In the genomic region with DNA sequence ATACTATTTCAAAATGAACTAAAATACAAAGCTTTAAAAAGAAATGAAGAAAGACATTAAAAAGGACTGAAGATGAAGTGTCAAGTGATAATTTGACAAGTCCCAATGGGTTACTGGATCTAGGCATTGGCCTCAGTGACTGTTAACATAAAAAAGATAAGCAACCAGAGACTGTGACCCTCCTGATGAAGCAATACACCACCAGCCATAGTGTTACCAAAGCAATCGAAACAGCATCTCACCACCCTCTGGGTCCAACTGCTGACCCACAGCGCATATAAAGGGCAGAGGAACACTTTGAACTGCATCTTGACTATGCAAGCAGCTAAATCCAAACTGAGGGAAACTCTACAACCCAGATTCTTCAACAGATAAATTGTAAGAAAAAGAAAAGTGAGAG, we compare ENCODE assay signal across 30 cellular contexts.
"Had no signal": no experiment of that assay in that cellular context is flagged by ENCODE, and none has a peak within 500 bp of the region (broad histone marks: within the 10 kb centered on the region; RNA-seq: fewer than 3 reads in every experiment).

No MANE protein-coding gene starts in this region.

- H3K9me3 ChIP-seq: gastrocnemius medialis, psoas muscle, stomach, thyroid gland, upper lobe of left lung had no signal

- H3K4me2 ChIP-seq: smooth muscle cell had no signal

- DNase-seq: activated CD4-positive, alpha-beta memory T cell treated with anti-CD3 and anti-CD28 coated beads, Interleukin-2, amount 10 ng/mL, durations not matched to agents 7 days and 5 days; activated CD4-positive, alpha-beta T cell treated with anti-CD3 and anti-CD28 coated beads for 1 hour; activated CD4-positive, alpha-beta T cell treated with anti-CD3 and anti-CD28 coated beads, Interleukin-2, amount 10 ng/mL, durations not matched to agents 7 days and 5 days; activated gamma-delta T cell treated with Interleukin-2 at 50 U/mL for 16 hours; activated naive CD4-positive, alpha-beta T cell treated with anti-CD3 and anti-CD28 coated beads, Interleukin-2, amount 50 U/mL, for 16 hours; activated T-cell treated with anti-CD3 and anti-CD28 coated beads, Interleukin-2, amount 50 U/mL, for 4 hours; amniotic stem cell; brain microvascular endothelial cell; cortex of kidney; effector memory CD8-positive, alpha-beta T cell; erythroblast; gastrocnemius medialis; hippocampal formation; left cardiac atrium; midbrain; naive thymus-derived CD8-positive, alpha-beta T cell; occipital lobe; psoas muscle; stimulated activated CD4-positive, alpha-beta T cell treated with anti-CD3 and anti-CD28 coated beads, Interleukin-1b, Interleukin-23, amount 100 ng/mL, for 48 hours; stimulated activated CD4-positive, alpha-beta T cell treated with anti-CD3 and anti-CD28 coated beads, Interleukin-4, amount 100 ng/mL, for 4 hours; stimulated activated CD8-positive, alpha-beta memory T cell treated with anti-CD3 and anti-CD28 coated beads, Interleukin-4, amount 100 ng/mL, for 48 hours; stimulated activated naive B cell treated with anti-CD40 and anti-IgM and Interleukin-4, amounts not matched to agents 10 μg/mL and 1 μg/mL and 100 μg/mL, for 72 hours; stomach; T1000; thyroid gland; upper lobe of left lung had no signal

- ATAC-seq: activated T-cell treated with anti-CD3 and anti-CD28 coated beads, Interleukin-2, amount 50 U/mL, for 4 hours; activated T-helper 17 cell treated with anti-CD3 and anti-CD28 coated beads, Interleukin-2, amount 50 U/mL, for 72 hours; effector memory CD8-positive, alpha-beta T cell; gastrocnemius medialis; left cardiac atrium; naive thymus-derived CD8-positive, alpha-beta T cell; psoas muscle had no signal

- H3K4me1 Mint-ChIP-seq: activated CD4-positive, alpha-beta memory T cell treated with anti-CD3 and anti-CD28 coated beads, Interleukin-2, amount 10 ng/mL, durations not matched to agents 7 days and 5 days; activated CD4-positive, alpha-beta T cell treated with anti-CD3 and anti-CD28 coated beads, Interleukin-2, amount 10 ng/mL, durations not matched to agents 7 days and 5 days; activated T-helper 17 cell treated with anti-CD3 and anti-CD28 coated beads, Interleukin-2, amount 50 U/mL, for 72 hours; neural crest cell had no signal

- H3K4me3 Mint-ChIP-seq: activated CD4-positive, alpha-beta memory T cell treated with anti-CD3 and anti-CD28 coated beads, Interleukin-2, amount 10 ng/mL, durations not matched to agents 7 days and 5 days; activated CD4-positive, alpha-beta T cell treated with anti-CD3 and anti-CD28 coated beads, Interleukin-2, amount 10 ng/mL, durations not matched to agents 7 days and 5 days; activated T-cell treated with anti-CD3 and anti-CD28 coated beads, Interleukin-2, amount 50 U/mL, for 4 hours; activated T-helper 17 cell treated with anti-CD3 and anti-CD28 coated beads, Interleukin-2, amount 50 U/mL, for 72 hours; effector memory CD8-positive, alpha-beta T cell; naive thymus-derived CD8-positive, alpha-beta T cell; neural crest cell; stimulated activated naive B cell treated with anti-CD40 and anti-IgM and Interleukin-4, amounts not matched to agents 10 μg/mL and 1 μg/mL and 100 μg/mL, for 72 hours had no signal

- H3K4me3 ChIP-seq: gastrocnemius medialis, psoas muscle, smooth muscle cell, stomach, thyroid gland, upper lobe of left lung had no signal

- H3K27me3 Mint-ChIP-seq: activated CD4-positive, alpha-beta memory T cell treated with anti-CD3 and anti-CD28 coated beads, Interleukin-2, amount 10 ng/mL, durations not matched to agents 7 days and 5 days; activated CD4-positive, alpha-beta T cell treated with anti-CD3 and anti-CD28 coated beads, Interleukin-2, amount 10 ng/mL, durations not matched to agents 7 days and 5 days; activated T-helper 17 cell treated with anti-CD3 and anti-CD28 coated beads, Interleukin-2, amount 50 U/mL, for 72 hours; effector memory CD8-positive, alpha-beta T cell; naive thymus-derived CD8-positive, alpha-beta T cell; stimulated activated naive B cell treated with anti-CD40 and anti-IgM and Interleukin-4, amounts not matched to agents 10 μg/mL and 1 μg/mL and 100 μg/mL, for 72 hours had no signal

- H3K9me3 Mint-ChIP-seq: activated CD4-positive, alpha-beta memory T cell treated with anti-CD3 and anti-CD28 coated beads, Interleukin-2, amount 10 ng/mL, durations not matched to agents 7 days and 5 days; activated CD4-positive, alpha-beta T cell treated with anti-CD3 and anti-CD28 coated beads, Interleukin-2, amount 10 ng/mL, durations not matched to agents 7 days and 5 days; activated T-cell treated with anti-CD3 and anti-CD28 coated beads, Interleukin-2, amount 50 U/mL, for 4 hours; activated T-helper 17 cell treated with anti-CD3 and anti-CD28 coated beads, Interleukin-2, amount 50 U/mL, for 72 hours; effector memory CD8-positive, alpha-beta T cell; naive thymus-derived CD8-positive, alpha-beta T cell; neural crest cell; stimulated activated naive B cell treated with anti-CD40 and anti-IgM and Interleukin-4, amounts not matched to agents 10 μg/mL and 1 μg/mL and 100 μg/mL, for 72 hours had no signal

- H3K36me3 ChIP-seq: brain microvascular endothelial cell, thyroid gland had no signal

- H3K27me3 ChIP-seq: brain microvascular endothelial cell, gastrocnemius medialis, stomach, thyroid gland, upper lobe of left lung had no signal

- H3K4me1 ChIP-seq: gastrocnemius medialis, parathyroid adenoma, psoas muscle, stomach, thyroid gland, upper lobe of left lung had no signal

- H3K27ac Mint-ChIP-seq: activated CD4-positive, alpha-beta memory T cell treated with anti-CD3 and anti-CD28 coated beads, Interleukin-2, amount 10 ng/mL, durations not matched to agents 7 days and 5 days; activated CD4-positive, alpha-beta T cell treated with anti-CD3 and anti-CD28 coated beads, Interleukin-2, amount 10 ng/mL, durations not matched to agents 7 days and 5 days; activated T-helper 17 cell treated with anti-CD3 and anti-CD28 coated beads, Interleukin-2, amount 50 U/mL, for 72 hours; effector memory CD8-positive, alpha-beta T cell; naive thymus-derived CD8-positive, alpha-beta T cell had no signal

- H2AFZ ChIP-seq: parathyroid adenoma had no signal

- H3K27ac ChIP-seq: brain microvascular endothelial cell, gastrocnemius medialis, parathyroid adenoma, psoas muscle, stomach, thyroid gland, upper lobe of left lung had no signal

- H3K79me2 ChIP-seq: parathyroid adenoma had no signal
